Comparison of ENCODE assay signal across 1 cellular context in genomic region chr3:46517016-46517770, GRCh38.
TF ChIP-seq lines count a peak whose summit lies in the region.

No MANE protein-coding gene starts in this region.

TF ChIP-seq in HepG2, 621 proteins besides CTCF, POLR2A, EP300 and RAD21:
- TF ChIP-seq TEAD3 (CRISPR knock-in tag; optimal IDR thresholded peaks at IDR 0.05; ENCODE audit: borderline replicate concordance) (no peak), THAP11 (CRISPR knock-in tag; IDR thresholded peaks at IDR 0.05) (no peak), GMEB2 (CRISPR knock-in tag; IDR thresholded peaks at IDR 0.05; ENCODE audit: low read depth) (no peak), KMT2B (CRISPR knock-in tag; IDR thresholded peaks at IDR 0.05) (no peak), DR1 (CRISPR knock-in tag; IDR thresholded peaks at IDR 0.05) (no peak), NPAS2 (CRISPR knock-in tag; IDR thresholded peaks at IDR 0.05; ENCODE audit: borderline replicate concordance) (no peak), ZXDC (CRISPR knock-in tag; IDR thresholded peaks at IDR 0.05) (no peak), ZNF772 (CRISPR knock-in tag; IDR thresholded peaks at IDR 0.05) (no peak), REPIN1 (CRISPR knock-in tag; IDR thresholded peaks at IDR 0.05; ENCODE audit: borderline replicate concordance, low read depth) (no peak), PRPF4 (IDR thresholded peaks at IDR 0.05; ENCODE audit: low read depth, low read length, poor library complexity, severe bottlenecking) (no peak), NR2F1 (CRISPR knock-in tag; IDR thresholded peaks at IDR 0.05) (no peak), DBP (CRISPR knock-in tag; IDR thresholded peaks at IDR 0.05; ENCODE audit: not compliant biosample characterization) (no peak), REXO4 (CRISPR knock-in tag; IDR thresholded peaks at IDR 0.05; ENCODE audit: borderline replicate concordance) (no peak)
